Comparison of ENCODE assay signal across 9 cellular contexts in genomic region chr6:11198663-11199603, GRCh38. TPM values are rescaled to one million over a fixed set of nuclear protein-coding genes. Genes with fewer than 3 reads are reported as not detected.
A peak's percentile ranks its signal among the peaks of the same experiment; 100 is the strongest.
DNase-seq lines count a peak whose midpoint lies in the region; ATAC-seq and TF ChIP-seq lines count a peak whose summit lies in the region.
"Had no signal": no experiment of that assay in that cellular context is flagged by ENCODE, and none has a peak within 500 bp of the region (broad histone marks: within the 10 kb centered on the region; RNA-seq: fewer than 3 reads in every experiment).

No MANE protein-coding gene starts in this region.

- BruUV-seq in mammary epithelial cell (replicated peaks; lab: Mats Ljungman, UMichigan): no TSS peak

- H3K4me2 ChIP-seq in mammary epithelial cell (ENCODE audit: insufficient read depth, low read depth, low read length): no peak overlapping the region

- H3K4me3 ChIP-seq in mammary epithelial cell (replicated peaks in 1 of 3; ENCODE audit: insufficient read depth in 1 of 3, low read depth in 2 of 3, low read length in 3 of 3): no peak overlapping the region

- no peaks in the 10 kb centered on the region for H4K20me1 ChIP-seq in mammary epithelial cell (ENCODE audit: insufficient read depth, low read length)

- peak overlapping the region; percentile 71 for H3K4me3 Mint-ChIP-seq in natural killer cell treated with Interleukin-12 subunit alpha and Interleukin-12 subunit beta and Interleukin-15 and Interleukin-18, amount 100 ng/mL, for 72 hours
- no peak overlapping the region for H3K4me3 Mint-ChIP-seq in endothelial cell (ENCODE audit: unreplicated experiment)

- H3K9me3 Mint-ChIP-seq in natural killer cell treated with Interleukin-12 subunit alpha and Interleukin-12 subunit beta and Interleukin-15 and Interleukin-18, amount 100 ng/mL, for 72 hours: no peaks in the 10 kb centered on the region
- H3K9me3 Mint-ChIP-seq in endothelial cell (ENCODE audit: unreplicated experiment): no peaks in the 10 kb centered on the region

- peak overlapping the region; percentile 100 for H3K27ac Mint-ChIP-seq in natural killer cell treated with Interleukin-12 subunit alpha and Interleukin-12 subunit beta and Interleukin-15 and Interleukin-18, amount 100 ng/mL, for 72 hours
- no peak overlapping the region for H3K27ac Mint-ChIP-seq in endothelial cell (ENCODE audit: unreplicated experiment)

- peaks cover 43% of the 10 kb centered on the region for H3K36me3 Mint-ChIP-seq in natural killer cell treated with Interleukin-12 subunit alpha and Interleukin-12 subunit beta and Interleukin-15 and Interleukin-18, amount 100 ng/mL, for 72 hours
- H3K36me3 Mint-ChIP-seq in endothelial cell (ENCODE audit: low read depth, unreplicated experiment): no peaks in the 10 kb centered on the region

- ATAC-seq in HG03135 (IDR thresholded peaks at IDR 0.05; ENCODE audit: unreplicated experiment): peak; percentile 48
- peak; percentile 48 to 70 for ATAC-seq in natural killer cell treated with Interleukin-12 subunit alpha and Interleukin-12 subunit beta and Interleukin-15 and Interleukin-18, amount 100 ng/mL, for 72 hours

- in situ Hi-C loops in mammary epithelial cell (cut with MboI; ENCODE audit: low sequenced_read_pairs in 2 of 2): no loop called here

- H3K27ac ChIP-seq in RWPE1 (no peak overlapping the region), mammary epithelial cell (ENCODE audit: insufficient read depth, low read depth, low read length) (no peak overlapping the region)

- H3K9me3 ChIP-seq in mammary epithelial cell (replicated peaks; ENCODE audit: insufficient read depth, low read length): no peaks in the 10 kb centered on the region

- H3K79me2 ChIP-seq in mammary epithelial cell (ENCODE audit: insufficient read depth, low read length): no peaks in the 10 kb centered on the region

- no peaks in the 10 kb centered on the region for H3K27me3 ChIP-seq in mammary epithelial cell (ENCODE audit: insufficient read depth, low read length)

- intact Hi-C loops in mammary epithelial cell (cut with micrococcal nuclease): no loop called here

- DNase-seq in GM10248 (ENCODE audit: extremely low spot score) (peak; percentile 20), endothelial cell (ENCODE audit: low spot score) (no peak), RWPE1 (ENCODE audit: low spot score) (no peak), mammary epithelial cell (no peak)
- peak; percentile 9 for DNase-seq in activated gamma-delta T cell treated with anti-CD3 and anti-CD28 coated beads, Interleukin-2, amount 50 U/mL, for 16 hours (ENCODE audit: low read depth)
- DNase-seq in natural killer cell treated with Interleukin-12 subunit alpha and Interleukin-12 subunit beta and Interleukin-15 and Interleukin-18, amount 100 ng/mL, for 72 hours (ENCODE audit: low spot score): no peak
- no peak for DNase-seq in activated effector memory CD4-positive, alpha-beta T cell treated with anti-CD3 and anti-CD28 coated beads, Interleukin-2, amount 50 U/mL, for 16 hours
- DNase-seq: substantia nigra had no signal

- peaks cover 15% of the 10 kb centered on the region for H3K4me1 ChIP-seq in mammary epithelial cell (ENCODE audit: insufficient read depth, low read length)

- no peak overlapping the region for H2AFZ ChIP-seq in mammary epithelial cell (ENCODE audit: low read depth, low read length)

- TF ChIP-seq CTCF in GM10248 (IDR thresholded peaks at IDR 0.05; ENCODE audit: control extremely low read depth, extremely low read depth, low read depth, missing control alignments) (no peak), endothelial cell (IDR thresholded peaks at IDR 0.05; ENCODE audit: unreplicated experiment) (no peak), RWPE1 (conservative IDR thresholded peaks at IDR 0.05; ENCODE audit: low read depth) (no peak), mammary epithelial cell (conservative IDR thresholded peaks at IDR 0.05 in 1 of 2, IDR thresholded peaks at IDR 0.05 in 1 of 2; ENCODE audit: extremely low read depth in 1 of 2, insufficient read depth in 1 of 2, low read depth in 1 of 2, low read length in 2 of 2) (no peak)

- peaks cover 80 to 81% of the 10 kb centered on the region in 2 donors for H3K4me1 Mint-ChIP-seq in natural killer cell treated with Interleukin-12 subunit alpha and Interleukin-12 subunit beta and Interleukin-15 and Interleukin-18, amount 100 ng/mL, for 72 hours (ENCODE audit: low read depth in 2 of 2)
- peaks cover 45% of the 10 kb centered on the region for H3K4me1 Mint-ChIP-seq in endothelial cell (ENCODE audit: unreplicated experiment)

- no peaks in the 10 kb centered on the region for H3K36me3 ChIP-seq in mammary epithelial cell (ENCODE audit: insufficient read depth, low read length)

- dilution Hi-C loops in mammary epithelial cell (cut with HindIII; ENCODE audit: low sequenced_read_pairs): no loop called here

- CTCF ChIA-PET in GM10248 (lab: Yijun Ruan, JAX): interaction anchor here (0.9 to 2.0 kb wide), 8 partner anchors 14 to 317 kb away, joined by 3 to 13 read pairs (median 3); no protein-coding TSS in a partner anchor
- CTCF ChIA-PET in RWPE1 (lab: Yijun Ruan, JAX): no interaction called here
- CTCF ChIA-PET in mammary epithelial cell (lab: Charles Lee; ENCODE audit: low non-redundant PET): no interaction called here

- no peak overlapping the region for H3K9ac ChIP-seq in mammary epithelial cell (ENCODE audit: insufficient read depth, low read length)

- WGBS in mammary epithelial cell (ENCODE audit: low coverage, missing lambda C conversion rate): 33% methylated on average over 5 of the region's 5 CpGs

- no peaks in the 10 kb centered on the region for H3K27me3 Mint-ChIP-seq in natural killer cell treated with Interleukin-12 subunit alpha and Interleukin-12 subunit beta and Interleukin-15 and Interleukin-18, amount 100 ng/mL, for 72 hours
- no peaks in the 10 kb centered on the region for H3K27me3 Mint-ChIP-seq in endothelial cell (ENCODE audit: unreplicated experiment)

- POLR2A ChIA-PET in GM10248 (lab: Yijun Ruan, JAX) (interaction anchor here (1.3 kb wide), 1 partner anchor 8 kb away, joined by 3 read pairs; no protein-coding TSS in a partner anchor), RWPE1 (lab: Yijun Ruan, JAX; ENCODE audit: low non-redundant PET) (no interaction called here)

RNA-seq across cellular contexts. Expression of gene NEDD9, which starts 33.5 kb away (rescaled TPM):
- 10 to 100 TPM; 59.9 to 81.3 TPM for total RNA-seq in natural killer cell treated with Interleukin-12 subunit alpha and Interleukin-12 subunit beta and Interleukin-15 and Interleukin-18, amount 100 ng/mL, for 72 hours
- 3.2 TPM for total RNA-seq in endothelial cell (ENCODE audit: unreplicated experiment)
- total RNA-seq in mammary epithelial cell: 10 to 100 TPM in 1 of 2 donors, 1 to 10 TPM in 1; 7.8 to 69.7 TPM
- 4.8 TPM for polyA plus RNA-seq in mammary epithelial cell
- polyA minus RNA-seq in mammary epithelial cell: 3.5 TPM

Comparison
In these comparisons a context has a peak if more than half of its experiments do, and no peak if none do; other contexts are left out.
1. DNase-seq: peak in GM10248 (single experiment) and activated gamma-delta T cell treated with anti-CD3 and anti-CD28 coated beads, Interleukin-2, amount 50 U/mL, for 16 hours (single experiment); none in natural killer cell treated with Interleukin-12 subunit alpha and Interleukin-12 subunit beta and Interleukin-15 and Interleukin-18, amount 100 ng/mL, for 72 hours (single experiment), endothelial cell (single experiment), RWPE1 (single experiment), mammary epithelial cell (single experiment) and activated effector memory CD4-positive, alpha-beta T cell treated with anti-CD3 and anti-CD28 coated beads, Interleukin-2, amount 50 U/mL, for 16 hours (single experiment).